Comparison of ENCODE assay signal across 9 cellular contexts in genomic region chr2:37020212-37020886, GRCh38. TPM values are rescaled to one million over a fixed set of nuclear protein-coding genes. Genes with fewer than 3 reads are reported as not detected.
A peak's percentile ranks its signal among the peaks of the same experiment; 100 is the strongest.
DNase-seq lines count a peak whose midpoint lies in the region; ATAC-seq and TF ChIP-seq lines count a peak whose summit lies in the region.
"Had no signal": no experiment of that assay in that cellular context is flagged by ENCODE, and none has a peak within 500 bp of the region (broad histone marks: within the 10 kb centered on the region; RNA-seq: fewer than 3 reads in every experiment).

No MANE protein-coding gene starts in this region.

- TF ChIP-seq CTCF in omental fat pad (IDR thresholded peaks at IDR 0.05) = no peak

- DNase-seq in A172 (ENCODE audit: low spot score) (peak; percentile 84), NCI-H460 (ENCODE audit: extremely low read depth, low read depth) (peak; percentile 72), globus pallidus (ENCODE audit: low spot score) (peak; percentile 8), omental fat pad (ENCODE audit: low spot score) (peak; percentile 31), DMS114 treated with DMSO at 0.1 percent for 48 hours (lab: John Stamatoyannopoulos, UW; ENCODE audit: unreplicated experiment) (no peak)
- DNase-seq: NCI-H82 had no signal

- peak; percentile 93 for ATAC-seq in omental fat pad (ENCODE audit: low FRiP score)
- ATAC-seq in HG02798 (IDR thresholded peaks at IDR 0.05; ENCODE audit: poor library complexity, unreplicated experiment) = no peak
- ATAC-seq in HG03354 (IDR thresholded peaks at IDR 0.05; ENCODE audit: poor library complexity, severe bottlenecking, unreplicated experiment) = no peak
- no peak for ATAC-seq in HG02623 (IDR thresholded peaks at IDR 0.05; ENCODE audit: unreplicated experiment)

RNA-seq across cellular contexts. Expression of gene STRN, which starts 54.0 kb away (rescaled TPM):
- 19.4 and 26.1 TPM in 2 replicates for total RNA-seq in A172 (2014; rRNA removed; shearing (Covaris generic))
- total RNA-seq in NCI-H460 (2014; rRNA removed; shearing (Covaris generic)) = 16.1 and 17.4 TPM in 2 replicates
- polyA plus RNA-seq in NCI-H460 (2014; cell fraction: nucleus; rRNA removed) = 8.1 and 9.7 TPM in 2 replicates
- total RNA-seq in omental fat pad = 10 to 100 TPM; 16.7 to 26.8 (median 21.3) TPM
